ENCODE assay signal across 1 cellular context in genomic region chr4:113952452-113953029, GRCh38.
TF ChIP-seq lines count a peak whose summit lies in the region.

No MANE protein-coding gene starts in this region.

TF ChIP-seq in HEK293, 187 proteins besides CTCF, POLR2A, EP300 and RAD21 (continued from another document):
- TF ChIP-seq ZNF280D (tag by site-specific recombination; IDR thresholded peaks at IDR 0.05), result no peak
TF ChIP-seq in HEK293: peak in this region for 2.
